8 cellular contexts compared by ENCODE assay signal in genomic region chr1:54051936-54052469, GRCh38. TPM values are rescaled to one million over a fixed set of nuclear protein-coding genes. Genes with fewer than 3 reads are reported as not detected.
DNase-seq lines count a peak whose midpoint lies in the region; ATAC-seq and TF ChIP-seq lines count a peak whose summit lies in the region.

No MANE protein-coding gene starts in this region.

- H3K4me1 ChIP-seq in GM23338 (ENCODE audit: insufficient read depth) (peaks cover 16% of the 10 kb centered on the region), right atrium auricular region (peaks cover 0 to 61% of the 10 kb centered on the region in 2 donors), spleen (peaks cover 56 to 81% (median 72%) of the 10 kb centered on the region in 6 donors)

- H3K27ac ChIP-seq in GM23338 (ENCODE audit: low read depth) (peak overlapping the region; percentile 94), right atrium auricular region (peak overlapping the region; percentile 92 to 93), spleen (peak overlapping the region; percentile 95 to 100 (median 98))

- H4K20me1 ChIP-seq in GM23338 (replicated peaks; ENCODE audit: insufficient read depth): peaks cover 13% of the 10 kb centered on the region

- no peaks in the 10 kb centered on the region for H3K36me3 Mint-ChIP-seq in GM23338 (ENCODE audit: low read depth)

- 2 to 5% (median 3%) methylated on average over 9 of the region's 9 CpGs for WGBS in spleen, 5 donors

- H3K36me3 ChIP-seq in GM23338 (ENCODE audit: insufficient read depth) (no peaks in the 10 kb centered on the region), right atrium auricular region (no peaks in the 10 kb centered on the region), spleen (peaks cover 0 to 24% (median 0%) of the 10 kb centered on the region in 6 donors)

- no peak overlapping the region for H3K4me3 Mint-ChIP-seq in GM23338

- H3K27me3 Mint-ChIP-seq in GM23338 (ENCODE audit: insufficient read depth, low read depth, poor library complexity): no peaks in the 10 kb centered on the region

- H3K27me3 ChIP-seq in GM23338 (ENCODE audit: insufficient read depth) (no peaks in the 10 kb centered on the region), right atrium auricular region (no peaks in the 10 kb centered on the region), spleen (replicated peaks in 1 of 7) (no peaks in the 10 kb centered on the region)

- ATAC-seq in GM23338 (no peak), GM18505 (IDR thresholded peaks at IDR 0.05; ENCODE audit: unreplicated experiment) (no peak), HG03025 (IDR thresholded peaks at IDR 0.05; ENCODE audit: low FRiP score, unreplicated experiment) (no peak)

- peaks cover 58% of the 10 kb centered on the region for H3K79me2 ChIP-seq in GM23338 (replicated peaks; ENCODE audit: insufficient read depth)

- no peak for TF ChIP-seq CTCF in GM23338 (conservative IDR thresholded peaks at IDR 0.05; ENCODE audit: low read depth in 2 of 2)
- TF ChIP-seq CTCF in right atrium auricular region (IDR thresholded peaks at IDR 0.05): no peak
- no peak for TF ChIP-seq CTCF in spleen (IDR thresholded peaks at IDR 0.05 in 8 of 11, conservative IDR thresholded peaks at IDR 0.05 in 3 of 11)

- DNase-seq in GM23338 (ENCODE audit: low spot score): peak; percentile 9
- DNase-seq in RPMI8226: peak; percentile 13
- no peak for DNase-seq in right atrium auricular region (ENCODE audit: low spot score)
- no peak for DNase-seq in spleen
- DNase-seq in OCI-M2 (lab: John Stamatoyannopoulos, UW; ENCODE audit: unreplicated experiment): no peak
- DNase-seq in GM19240 (ENCODE audit: insufficient read length, low spot score): no peak

- H2AFZ ChIP-seq in GM23338: peak overlapping the region; percentile 72

- H3K4me3 ChIP-seq in GM23338 (peak overlapping the region; percentile 94), right atrium auricular region (peak overlapping the region; percentile 85 to 90), spleen (peak overlapping the region; percentile 75 to 97 (median 90))

- H3K4me1 Mint-ChIP-seq in GM23338: peaks cover 7% of the 10 kb centered on the region; the same call in 1 of the 3 replicates

- H3K9me3 ChIP-seq in right atrium auricular region (no peaks in the 10 kb centered on the region), spleen (no peaks in the 10 kb centered on the region)

- H3K27ac Mint-ChIP-seq in GM23338: no peak overlapping the region

- H3K9me2 ChIP-seq in GM23338 (ENCODE audit: insufficient read depth): no peaks in the 10 kb centered on the region

- H3K9me3 Mint-ChIP-seq in GM23338: no peaks in the 10 kb centered on the region

- H3K4me2 ChIP-seq in GM23338: peak overlapping the region; percentile 90

- H3F3A ChIP-seq in GM23338 (replicated peaks; ENCODE audit: low read depth): no peaks in the 10 kb centered on the region

- TF ChIP-seq POLR2A in spleen (IDR thresholded peaks at IDR 0.05): no peak
- no peak for TF ChIP-seq POLR2A in GM18505 (IDR thresholded peaks at IDR 0.05; ENCODE audit: borderline replicate concordance, extremely low read depth, insufficient read depth, insufficient read length)

- intact Hi-C loops in spleen (cut with DNase I; ENCODE audit: low total_unique reads): no loop called here

TF ChIP-seq in GM23338, 12 proteins besides CTCF, POLR2A, EP300 and RAD21 (continues in another document):
- TF ChIP-seq CREB1 (CRISPR knock-in tag; IDR thresholded peaks at IDR 0.05; ENCODE audit: low read depth) (no peak), NANOG (IDR thresholded peaks at IDR 0.05; ENCODE audit: borderline replicate concordance) (no peak), POLR2AphosphoS5 (IDR thresholded peaks at IDR 0.05; ENCODE audit: low read depth) (no peak), ETS1 (IDR thresholded peaks at IDR 0.05) (no peak), JUNB (IDR thresholded peaks at IDR 0.05; ENCODE audit: unreplicated experiment) (no peak), STAT1 (IDR thresholded peaks at IDR 0.05; ENCODE audit: unreplicated experiment) (no peak), EZH2 (IDR thresholded peaks at IDR 0.05; ENCODE audit: low read depth, unreplicated experiment) (no peak), ZNF462 (CRISPR knock-in tag; IDR thresholded peaks at IDR 0.05) (no peak)

RNA-seq across cellular contexts. Expression of gene TMEM59, which starts 1.0 kb away (rescaled TPM):
- total RNA-seq in GM23338 (2014; rRNA removed; shearing (Covaris generic)): 81.9 and 91.6 TPM in 2 replicates
- polyA plus RNA-seq in GM23338 (2016; fragmentation: Nextera tagmentation; extraction: Ambion mirVana) (117 and 132 TPM in 2 replicates), spleen (100 to 1,000 TPM in 2 of 3 donors, 10 to 100 TPM in 1; 73.1 to 119 (median 111) TPM)
- total RNA-seq in right atrium auricular region (100 to 1,000 TPM; 277 to 390 TPM), spleen (100 to 1,000 TPM; 215 to 295 (median 231) TPM)

RNA-seq across cellular contexts. Expression of gene TCEANC2, which starts 1.4 kb away (rescaled TPM):
- 6.0 and 6.4 TPM in 2 replicates for total RNA-seq in GM23338 (2014; rRNA removed; shearing (Covaris generic))
- polyA plus RNA-seq in GM23338 (2016; fragmentation: Nextera tagmentation; extraction: Ambion mirVana) (4.4 and 6.3 TPM in 2 replicates), spleen (1 to 10 TPM; 1.9 to 2.7 (median 2.7) TPM)
- total RNA-seq in right atrium auricular region (1 to 10 TPM; 3.3 to 5.6 TPM), spleen (10 to 100 TPM in 2 of 7 donors, 1 to 10 TPM in 5; 4.9 to 12.7 (median 6.8) TPM)

RNA-seq across cellular contexts. Expression of gene LDLRAD1, which starts 34.0 kb away (rescaled TPM):
- total RNA-seq in GM23338 (2014; rRNA removed; shearing (Covaris generic)): not detected in 2 replicates
- polyA plus RNA-seq in GM23338 (2016; fragmentation: Nextera tagmentation; extraction: Ambion mirVana) (not detected in 2 replicates), spleen (not detected)
- total RNA-seq in right atrium auricular region (not detected), spleen (not detected)

Comparison
In these comparisons a context has a peak if more than half of its experiments do, and no peak if none do; other contexts are left out.
1. DNase-seq: peak in GM23338 (single experiment) and RPMI8226 (single experiment); none in right atrium auricular region (single experiment), spleen (single experiment), OCI-M2 (single experiment) and GM19240 (single experiment).
2. Peak in every context shown above with its lines, with median percentiles within 50 percentile points of each other: H3K27ac ChIP-seq and H3K4me3 ChIP-seq.